10 cellular contexts compared by ENCODE assay signal in the genomic region with DNA sequence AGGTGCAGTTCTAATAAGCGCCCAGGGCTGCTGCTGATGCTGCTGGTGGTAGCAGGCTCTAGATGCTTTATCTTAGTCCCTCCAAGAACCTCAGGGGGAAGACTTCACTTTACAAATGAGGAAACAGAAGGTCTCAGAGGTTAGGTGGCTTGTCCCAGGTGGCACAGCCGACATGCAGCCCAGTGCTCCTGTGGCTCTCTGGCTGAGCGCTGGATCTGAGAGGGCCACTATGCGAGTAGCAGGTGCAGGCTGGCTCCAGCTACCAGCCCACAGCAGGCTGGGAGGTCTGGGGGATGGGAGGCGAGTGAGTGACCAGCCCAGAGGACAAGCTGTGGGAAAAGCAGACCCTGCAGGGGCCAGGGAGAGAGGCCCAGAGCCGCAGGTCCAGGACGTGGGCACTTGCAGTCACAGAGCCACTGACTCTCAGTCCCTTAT. TPM values are rescaled to one million over a fixed set of nuclear protein-coding genes. Genes with fewer than 3 reads are reported as not detected.
A peak's percentile ranks its signal among the peaks of the same experiment; 100 is the strongest.
DNase-seq lines count a peak whose midpoint lies in the region; TF ChIP-seq lines count a peak whose summit lies in the region.
"Had no signal": no experiment of that assay in that cellular context is flagged by ENCODE, and none has a peak within 500 bp of the region (broad histone marks: within the 10 kb centered on the region; RNA-seq: fewer than 3 reads in every experiment).

No MANE protein-coding gene starts in this region.

- H3K9me3 Mint-ChIP-seq in Calu3 (ENCODE audit: low read depth, unreplicated experiment): no peaks in the 10 kb centered on the region

- no peak for TF ChIP-seq POLR2A in Peyer's patch (IDR thresholded peaks at IDR 0.05)
- no peak for TF ChIP-seq POLR2A in suprapubic skin (IDR thresholded peaks at IDR 0.05)

- H3K79me1 ChIP-seq in neuronal stem cell (ENCODE audit: low read depth, low read length): no peaks in the 10 kb centered on the region

- CTCF ChIA-PET in Calu3 (lab: Charles Lee): no interaction called here

- H3K4me3 Mint-ChIP-seq in Calu3 (ENCODE audit: low read depth, unreplicated experiment): no peak overlapping the region

- H3K27me3 Mint-ChIP-seq in Calu3 (ENCODE audit: unreplicated experiment): peaks cover 6% of the 10 kb centered on the region

- H3K18ac ChIP-seq in neuronal stem cell (ENCODE audit: low read length): no peak overlapping the region

- H3K23ac ChIP-seq in neuronal stem cell (ENCODE audit: low read depth, low read length, poor library complexity): no peak overlapping the region

- H2BK5ac ChIP-seq in neuronal stem cell (ENCODE audit: low read length): no peak overlapping the region

- BruUV-seq in Calu3 (replicated peaks; lab: Mats Ljungman, UMichigan): no TSS peak

- H2BK12ac ChIP-seq in neuronal stem cell (ENCODE audit: low read length): no peak overlapping the region

- H2BK15ac ChIP-seq in neuronal stem cell (ENCODE audit: low read length): no peak overlapping the region

- no peak overlapping the region for H3K27ac Mint-ChIP-seq in Calu3 (ENCODE audit: unreplicated experiment)

- H3K9me3 ChIP-seq in Peyer's patch (no peaks in the 10 kb centered on the region), esophagus (ENCODE audit: control insufficient read depth in 2 of 2, insufficient read depth in 1 of 2, low read depth in 1 of 2, low read length in 1 of 2) (no peaks in the 10 kb centered on the region), suprapubic skin (no peaks in the 10 kb centered on the region), neuronal stem cell (replicated peaks in 1 of 2; ENCODE audit: control insufficient read depth in 2 of 2, insufficient read depth in 1 of 2, low read depth in 1 of 2, low read length in 2 of 2) (peaks cover 0 to 8% of the 10 kb centered on the region in 2 donors), SJCRH30 (replicated peaks) (no peaks in the 10 kb centered on the region)

- intact Hi-C loops in Calu3 (cut with micrococcal nuclease; ENCODE audit: unreplicated experiment): no loop called here

- H3K4ac ChIP-seq in neuronal stem cell (ENCODE audit: low read length): no peak overlapping the region

- H3K4me1 ChIP-seq in Peyer's patch: peaks cover 0 to 55% (median 43%) of the 10 kb centered on the region in 4 donors
- peaks cover 8% of the 10 kb centered on the region in 2 donors for H3K4me1 ChIP-seq in esophagus (ENCODE audit: control insufficient read depth in 2 of 2, insufficient read depth in 2 of 2, low read length in 1 of 2)
- H3K4me1 ChIP-seq in suprapubic skin: peaks cover 46% of the 10 kb centered on the region
- peaks cover 12 to 25% of the 10 kb centered on the region in 2 donors for H3K4me1 ChIP-seq in neuronal stem cell (ENCODE audit: control insufficient read depth in 2 of 2, insufficient read depth in 1 of 2, low read depth in 1 of 2, low read length in 2 of 2)
- no peaks in the 10 kb centered on the region for H3K4me1 ChIP-seq in SJCRH30

- H3K9ac ChIP-seq in neuronal stem cell (ENCODE audit: low read depth, low read length, poor library complexity): no peak overlapping the region

- no peaks in the 10 kb centered on the region for H3K36me3 ChIP-seq in Peyer's patch
- no peaks in the 10 kb centered on the region for H3K36me3 ChIP-seq in esophagus (ENCODE audit: control insufficient read depth in 2 of 2, insufficient read depth in 2 of 2, low read length in 1 of 2)
- H3K36me3 ChIP-seq in suprapubic skin: no peaks in the 10 kb centered on the region
- H3K36me3 ChIP-seq in neuronal stem cell (replicated peaks in 1 of 2; ENCODE audit: control insufficient read depth in 2 of 2, insufficient read depth in 2 of 2, low read length in 2 of 2): peaks cover 1 to 85% of the 10 kb centered on the region in 2 donors
- no peaks in the 10 kb centered on the region for H3K36me3 ChIP-seq in SJCRH30

- no peak overlapping the region for H4K8ac ChIP-seq in neuronal stem cell (ENCODE audit: low read depth, low read length)

- 63 to 78% methylated on average over 7 of the region's 7 CpGs for WGBS in esophagus, 2 donors
- WGBS in suprapubic skin: 85% methylated on average over 5 of the region's 7 CpGs
- no CpG with 5 or more reads among the region's 7 CpGs for WGBS in neuronal stem cell (ENCODE audit: extremely low coverage in 2 of 2, insufficient read length in 2 of 2, insufficient replicate concordance in 1 of 2), 2 donors

- no peak overlapping the region for H3K4me2 ChIP-seq in neuronal stem cell (ENCODE audit: insufficient read depth, low read length, poor library complexity, severe bottlenecking)

- H4K91ac ChIP-seq in neuronal stem cell (ENCODE audit: low read depth, low read length, poor library complexity): no peak overlapping the region

- no peak overlapping the region for H2BK120ac ChIP-seq in neuronal stem cell (ENCODE audit: low read depth, low read length)

- no peaks in the 10 kb centered on the region for H3K36me3 Mint-ChIP-seq in Calu3 (ENCODE audit: insufficient read depth, unreplicated experiment)

- peak; percentile 58 for DNase-seq in activated CD8-positive, alpha-beta memory T cell treated with anti-CD3 and anti-CD28 coated beads, Interleukin-2, amount 50 U/mL, for 48 hours
- no peak for DNase-seq in activated CD8-positive, alpha-beta memory T cell treated with anti-CD3 and anti-CD28 coated beads for 24 hours
- DNase-seq in Peyer's patch: peak in 2 of 3 donors; percentile 70 to 75
- DNase-seq in suprapubic skin (ENCODE audit: low spot score in 2 of 2): no peak
- DNase-seq in Calu3: no peak
- no peak for DNase-seq in neuronal stem cell (ENCODE audit: low spot score)
- DNase-seq in SJCRH30: no peak

- no peak for TF ChIP-seq EP300 in suprapubic skin (IDR thresholded peaks at IDR 0.05)

- peak overlapping the region in 1 of 4 donors; percentile 45 for H3K4me3 ChIP-seq in Peyer's patch
- H3K4me3 ChIP-seq in esophagus (ENCODE audit: low read depth in 1 of 2, low read length in 2 of 2): no peak overlapping the region
- H3K4me3 ChIP-seq in suprapubic skin: no peak overlapping the region
- no peak overlapping the region for H3K4me3 ChIP-seq in neuronal stem cell (ENCODE audit: low read length in 2 of 2)
- no peak overlapping the region for H3K4me3 ChIP-seq in SJCRH30
- H3K4me3 ChIP-seq: lung had no signal

- H3K14ac ChIP-seq in neuronal stem cell (ENCODE audit: low read length): no peak overlapping the region

- no peak overlapping the region for H2AFZ ChIP-seq in neuronal stem cell (ENCODE audit: low read length)

- TF ChIP-seq CTCF in Peyer's patch (IDR thresholded peaks at IDR 0.05): no peak
- no peak for TF ChIP-seq CTCF in suprapubic skin (IDR thresholded peaks at IDR 0.05)
- TF ChIP-seq CTCF in Calu3 (IDR thresholded peaks at IDR 0.05; ENCODE audit: unreplicated experiment): no peak

- H3K27me3 ChIP-seq in Peyer's patch: no peaks in the 10 kb centered on the region
- H3K27me3 ChIP-seq in esophagus (ENCODE audit: control insufficient read depth in 1 of 2, insufficient read depth in 2 of 2, low read length in 2 of 2): no peaks in the 10 kb centered on the region
- H3K27me3 ChIP-seq in suprapubic skin: no peaks in the 10 kb centered on the region
- H3K27me3 ChIP-seq in neuronal stem cell (ENCODE audit: control insufficient read depth in 3 of 3, insufficient read depth in 3 of 3, low read depth in 1 of 3, low read length in 3 of 3): no peaks in the 10 kb centered on the region
- H3K27me3 ChIP-seq in SJCRH30: peaks cover 15% of the 10 kb centered on the region

- peaks cover 8% of the 10 kb centered on the region for H3K4me1 Mint-ChIP-seq in Calu3 (ENCODE audit: low read depth, unreplicated experiment)

- no peak overlapping the region for H2AK5ac ChIP-seq in neuronal stem cell (ENCODE audit: low read depth, low read length)

- peak overlapping the region; percentile 84 to 95 (median 84) for H3K27ac ChIP-seq in Peyer's patch
- H3K27ac ChIP-seq in esophagus (ENCODE audit: low read depth in 2 of 2, low read length in 1 of 2): peak overlapping the region; percentile 42 to 54
- peak overlapping the region; percentile 75 for H3K27ac ChIP-seq in suprapubic skin
- no peak overlapping the region for H3K27ac ChIP-seq in neuronal stem cell (replicated peaks; ENCODE audit: low read length)
- no peak overlapping the region for H3K27ac ChIP-seq in SJCRH30

RNA-seq across cellular contexts. Expression of a gene that starts 10.8 kb away (rescaled TPM):
- 10 to 100 TPM in 1 of 4 donors, 1 to 10 TPM in 3; 2.8 to 39.6 (median 5.2) TPM for total RNA-seq in Peyer's patch
- 1 to 10 TPM; 1.1 to 1.2 TPM for polyA plus RNA-seq in esophagus
- total RNA-seq in suprapubic skin: 1 to 10 TPM; 3.1 to 5.6 (median 4.6) TPM
- 0.28 and 0.39 TPM in 2 replicates for total RNA-seq in Calu3 (2022)
- polyA plus RNA-seq in neuronal stem cell (2013, experiment 1 of 2): 12.6 TPM
- 12.9 TPM for polyA plus RNA-seq in neuronal stem cell (2013, experiment 2 of 2)
- total RNA-seq in SJCRH30 (2014; rRNA removed; shearing (Covaris generic)): 0.89 and 1.4 TPM in 2 replicates
- total RNA-seq: HT-29 had no signal

Comparison
In these comparisons a context has a peak if more than half of its experiments do, and no peak if none do; other contexts are left out.
1. DNase-seq: peak in activated CD8-positive, alpha-beta memory T cell treated with anti-CD3 and anti-CD28 coated beads, Interleukin-2, amount 50 U/mL, for 48 hours (single experiment) and Peyer's patch (2 of 3); none in activated CD8-positive, alpha-beta memory T cell treated with anti-CD3 and anti-CD28 coated beads for 24 hours (single experiment), suprapubic skin (0 of 2), Calu3 (single experiment), neuronal stem cell (single experiment) and SJCRH30 (0 of 2).
2. H3K27ac ChIP-seq: peak in Peyer's patch (4 of 4), esophagus (2 of 2) and suprapubic skin (single experiment); none in neuronal stem cell (single experiment) and SJCRH30 (single experiment).